ENCODE assay signal across 8 cellular contexts in genomic region chr11:73335204-73335923, GRCh38. TPM values are rescaled to one million over a fixed set of nuclear protein-coding genes. Genes with fewer than 3 reads are reported as not detected.
DNase-seq lines count a peak whose midpoint lies in the region; ATAC-seq and TF ChIP-seq lines count a peak whose summit lies in the region.

No MANE protein-coding gene starts in this region.

- peak; percentile 63 for DNase-seq in AG09319 (ENCODE audit: extremely low read depth, low read depth)
- peak; percentile 67 for DNase-seq in HCEC 1CT
- peak; percentile 48 for DNase-seq in NCI-H526 treated with DMSO at 0.1 percent for 48 hours (lab: John Stamatoyannopoulos, UW)
- peak; percentile 78 for DNase-seq in activated CD4-positive, alpha-beta T cell treated with anti-CD3 and anti-CD28 coated beads, Interleukin-2, amount 10 ng/mL, durations not matched to agents 7 days and 5 days
- DNase-seq in dedifferentiated amniotic fluid mesenchymal stem cell (ENCODE audit: extremely low spot score) = peak; percentile 84
- peak; percentile 83 for DNase-seq in lung (ENCODE audit: low spot score)
- DNase-seq in stimulated activated CD4-positive, alpha-beta T cell treated with anti-CD3 and anti-CD28 coated beads, TNF-alpha, amount 100 ng/mL, for 4 hours (ENCODE audit: low read depth in 3 of 3) = peak; percentile 58 to 65 (median 58)

- H3K4me3 Mint-ChIP-seq in activated CD4-positive, alpha-beta T cell treated with anti-CD3 and anti-CD28 coated beads, Interleukin-2, amount 10 ng/mL, durations not matched to agents 7 days and 5 days = no peak overlapping the region

- H3K36me3 Mint-ChIP-seq in activated CD4-positive, alpha-beta T cell treated with anti-CD3 and anti-CD28 coated beads, Interleukin-2, amount 10 ng/mL, durations not matched to agents 7 days and 5 days (ENCODE audit: low read depth) = no peaks in the 10 kb centered on the region

- H3K36me3 ChIP-seq in lung (ENCODE audit: control insufficient read depth in 2 of 2, insufficient read depth in 2 of 2, low read length in 2 of 2) = no peaks in the 10 kb centered on the region

- H3K4me1 Mint-ChIP-seq in activated CD4-positive, alpha-beta T cell treated with anti-CD3 and anti-CD28 coated beads, Interleukin-2, amount 10 ng/mL, durations not matched to agents 7 days and 5 days = no peaks in the 10 kb centered on the region

- H3K27ac ChIP-seq in lung (ENCODE audit: low read depth in 1 of 2, low read length in 1 of 2) = peak overlapping the region; percentile 60 to 78

- H3K27me3 Mint-ChIP-seq in activated CD4-positive, alpha-beta T cell treated with anti-CD3 and anti-CD28 coated beads, Interleukin-2, amount 10 ng/mL, durations not matched to agents 7 days and 5 days = no peaks in the 10 kb centered on the region

- H3K9me3 Mint-ChIP-seq in activated CD4-positive, alpha-beta T cell treated with anti-CD3 and anti-CD28 coated beads, Interleukin-2, amount 10 ng/mL, durations not matched to agents 7 days and 5 days = no peaks in the 10 kb centered on the region

- H3K4me3 ChIP-seq in lung = no peak overlapping the region

- H3K27ac Mint-ChIP-seq in activated CD4-positive, alpha-beta T cell treated with anti-CD3 and anti-CD28 coated beads, Interleukin-2, amount 10 ng/mL, durations not matched to agents 7 days and 5 days = no peak overlapping the region

- H3K4me1 ChIP-seq in lung (ENCODE audit: control insufficient read depth in 2 of 2, insufficient read depth in 2 of 2, low read length in 2 of 2) = peaks cover 21 to 25% of the 10 kb centered on the region in 2 donors

- 14% methylated on average over 4 of the region's 4 CpGs for WGBS in lung, 2 donors

- TF ChIP-seq CTCF in AG09319 (IDR thresholded peaks at IDR 0.05; ENCODE audit: low read depth, low read length) (peak; percentile 100), lung (IDR thresholded peaks at IDR 0.05; ENCODE audit: control extremely low read depth, extremely low read depth) (peak; percentile 94)

- CTCF ChIA-PET in activated CD4-positive, alpha-beta T cell treated with anti-CD3 and anti-CD28 coated beads, Interleukin-2, amount 10 ng/mL, durations not matched to agents 7 days and 5 days (lab: Charles Lee) = interaction anchor here (0.6 to 4.3 kb wide), 20 partner anchors 12 to 1494 kb away, joined by 3 to 34 read pairs (median 7); no protein-coding TSS in a partner anchor

- ATAC-seq in lung (ENCODE audit: insufficient read depth, low FRiP score) (peak; percentile 70), HG03097 (IDR thresholded peaks at IDR 0.05; ENCODE audit: low FRiP score, unreplicated experiment) (no peak)

- POLR2A ChIA-PET in activated CD4-positive, alpha-beta T cell treated with anti-CD3 and anti-CD28 coated beads, Interleukin-2, amount 10 ng/mL, durations not matched to agents 7 days and 5 days (lab: Charles Lee) = no interaction called here

- H3K9me3 ChIP-seq in lung (ENCODE audit: control insufficient read depth in 2 of 2, insufficient read depth in 1 of 2, low read length in 1 of 2) = no peaks in the 10 kb centered on the region

- no peaks in the 10 kb centered on the region for H3K27me3 ChIP-seq in lung (ENCODE audit: control insufficient read depth, insufficient read depth)

RNA-seq across cellular contexts. Expression of gene ARHGEF17, which starts 27.3 kb away (rescaled TPM):
- total RNA-seq in activated CD4-positive, alpha-beta T cell treated with anti-CD3 and anti-CD28 coated beads, Interleukin-2, amount 10 ng/mL, durations not matched to agents 7 days and 5 days = not detected
- total RNA-seq in lung = 10 to 100 TPM; 67.6 to 74.6 TPM
- polyA plus RNA-seq in lung = 10 to 100 TPM; 27.9 to 39.4 TPM

RNA-seq across cellular contexts. Expression of gene RELT, which starts 40.8 kb away (rescaled TPM):
- total RNA-seq in activated CD4-positive, alpha-beta T cell treated with anti-CD3 and anti-CD28 coated beads, Interleukin-2, amount 10 ng/mL, durations not matched to agents 7 days and 5 days = 10 to 100 TPM; 22.0 to 24.6 TPM
- total RNA-seq in lung = 10 to 100 TPM in 1 of 2 donors, 1 to 10 TPM in 1; 6.0 to 25.4 TPM
- 10 to 100 TPM in 1 of 2 donors, 1 to 10 TPM in 1; 7.1 to 25.0 TPM for polyA plus RNA-seq in lung

Comparison
In these comparisons a context has a peak if more than half of its experiments do, and no peak if none do; other contexts are left out.
1. RNA of gene ARHGEF17, which starts 27.3 kb away (total RNA-seq): 67.6 to 74.6 TPM in lung; not detected in activated CD4-positive, alpha-beta T cell treated with anti-CD3 and anti-CD28 coated beads, Interleukin-2, amount 10 ng/mL, durations not matched to agents 7 days and 5 days; every median in the first group is over 10 times any median in the second.
2. Peak in every context shown above with its lines, with median percentiles within 50 percentile points of each other: DNase-seq.